ENCODE assay signal across 8 cellular contexts in genomic region chr7:155296788-155297516, GRCh38. TPM values are rescaled to one million over a fixed set of nuclear protein-coding genes. Genes with fewer than 3 reads are reported as not detected.
DNase-seq lines count a peak whose midpoint lies in the region; ATAC-seq and TF ChIP-seq lines count a peak whose summit lies in the region.

No MANE protein-coding gene starts in this region.

- intact Hi-C loops in OCI-LY7 (cut with micrococcal nuclease; ENCODE audit: unreplicated experiment), result loop anchor here (1.0 to 5.0 kb wide), 4 partner anchors 107 to 425 kb away; partner anchors contain the start of gene RBM33
- intact Hi-C loops in activated T-helper 1 cell treated with anti-CD3 and anti-CD28 coated beads, Interleukin-12 subunit alpha, Interleukin-12 subunit beta, Interleukin-2, Interleukin-4 antibody, amounts not matched to agents 30 ng/mL and 10 ng/mL and 1 ng/mL, durations not matched to agents 14 hours and 24 hours and 36 hours (cut with micrococcal nuclease), result loop anchor here (1.0 to 5.0 kb wide), 4 partner anchors 92 to 1840 kb away; partner anchors contain the start of genes RNF32 and UBE3C

- peaks cover 36% of the 10 kb centered on the region for H3K4me1 ChIP-seq in OCI-LY7 (ENCODE audit: insufficient read depth, low read length, poor library complexity, severe bottlenecking)
- H3K4me1 ChIP-seq in stomach smooth muscle (ENCODE audit: control insufficient read depth, insufficient read depth, low read length), result peaks cover 24% of the 10 kb centered on the region

- H3K36me3 Mint-ChIP-seq in activated T-helper 1 cell treated with anti-CD3 and anti-CD28 coated beads, Interleukin-12 subunit alpha, Interleukin-12 subunit beta, Interleukin-2, Interleukin-4 antibody, amounts not matched to agents 30 ng/mL and 10 ng/mL and 1 ng/mL, durations not matched to agents 14 hours and 24 hours and 36 hours (ENCODE audit: low read depth), result peaks cover 31% of the 10 kb centered on the region
- H3K36me3 Mint-ChIP-seq in neural crest cell (ENCODE audit: low read depth), result peaks cover 19% of the 10 kb centered on the region

- peaks cover 36% of the 10 kb centered on the region for H3K4me1 Mint-ChIP-seq in activated T-helper 1 cell treated with anti-CD3 and anti-CD28 coated beads, Interleukin-12 subunit alpha, Interleukin-12 subunit beta, Interleukin-2, Interleukin-4 antibody, amounts not matched to agents 30 ng/mL and 10 ng/mL and 1 ng/mL, durations not matched to agents 14 hours and 24 hours and 36 hours (ENCODE audit: low read depth)
- H3K4me1 Mint-ChIP-seq in neural crest cell, result peaks cover 36% of the 10 kb centered on the region

- peak overlapping the region; percentile 53 for H2AFZ ChIP-seq in OCI-LY7 (ENCODE audit: low read length)

- POLR2A ChIA-PET in OCI-LY7 (lab: Charles Lee), result interaction anchor here (0.6 to 2.8 kb wide), 5 partner anchors 9 to 1552 kb away, joined by 3 to 18 read pairs (median 4); no protein-coding TSS in a partner anchor

- no TSS peak for BruUV-seq in OCI-LY7 (replicated peaks; lab: Mats Ljungman, UMichigan)

- no peaks in the 10 kb centered on the region for H3K9me2 ChIP-seq in OCI-LY7 (ENCODE audit: insufficient read depth, low read length)

- peak overlapping the region; percentile 65 to 76 for H3K9ac ChIP-seq in stomach smooth muscle (ENCODE audit: low read length in 2 of 2)

- CTCF ChIA-PET in OCI-LY7 (lab: Charles Lee; ENCODE audit: unreplicated experiment), result no interaction called here

- no peaks in the 10 kb centered on the region for H3K27me3 Mint-ChIP-seq in activated T-helper 1 cell treated with anti-CD3 and anti-CD28 coated beads, Interleukin-12 subunit alpha, Interleukin-12 subunit beta, Interleukin-2, Interleukin-4 antibody, amounts not matched to agents 30 ng/mL and 10 ng/mL and 1 ng/mL, durations not matched to agents 14 hours and 24 hours and 36 hours (ENCODE audit: insufficient read depth)
- no peaks in the 10 kb centered on the region for H3K27me3 Mint-ChIP-seq in neural crest cell (ENCODE audit: low read depth)

- H3K36me3 ChIP-seq in OCI-LY7 (ENCODE audit: insufficient read depth, low read length), result peaks cover 28% of the 10 kb centered on the region
- peaks cover 0 to 4% of the 10 kb centered on the region in 2 donors for H3K36me3 ChIP-seq in stomach smooth muscle (ENCODE audit: control insufficient read depth in 2 of 2, insufficient read depth in 2 of 2, low read length in 2 of 2)

- H3K27ac ChIP-seq in OCI-LY7 (ENCODE audit: low read depth, low read length, poor library complexity, severe bottlenecking) (peak overlapping the region; percentile 80), stomach smooth muscle (ENCODE audit: low read length) (peak overlapping the region; percentile 71)

- peak overlapping the region; percentile 87 for H3K27ac Mint-ChIP-seq in activated T-helper 1 cell treated with anti-CD3 and anti-CD28 coated beads, Interleukin-12 subunit alpha, Interleukin-12 subunit beta, Interleukin-2, Interleukin-4 antibody, amounts not matched to agents 30 ng/mL and 10 ng/mL and 1 ng/mL, durations not matched to agents 14 hours and 24 hours and 36 hours
- H3K27ac Mint-ChIP-seq in neural crest cell (ENCODE audit: unreplicated experiment), result peak overlapping the region; percentile 96

- H3K4me3 ChIP-seq in OCI-LY7 (ENCODE audit: low read depth, low read length, poor library complexity, severe bottlenecking) (peak overlapping the region; percentile 80), stomach smooth muscle (ENCODE audit: low read length in 2 of 2) (peak overlapping the region; percentile 64 to 84)

- peak overlapping the region; percentile 99 for H3K4me2 ChIP-seq in OCI-LY7 (ENCODE audit: low read length)

- no peaks in the 10 kb centered on the region for H3K9me3 ChIP-seq in OCI-LY7 (ENCODE audit: low read length)
- no peaks in the 10 kb centered on the region for H3K9me3 ChIP-seq in stomach smooth muscle (ENCODE audit: control insufficient read depth in 2 of 2, low read length in 2 of 2)

- H3K79me2 ChIP-seq in OCI-LY7 (ENCODE audit: insufficient read depth, low read depth, low read length), result peaks cover 37% of the 10 kb centered on the region

- peaks cover 26% of the 10 kb centered on the region for H4K20me1 ChIP-seq in OCI-LY7 (ENCODE audit: insufficient read depth, low read length)

- H3K27me3 ChIP-seq in stomach smooth muscle (ENCODE audit: control insufficient read depth in 1 of 2, insufficient read depth in 2 of 2, low read length in 2 of 2), result no peaks in the 10 kb centered on the region

- ATAC-seq in GM19025 (IDR thresholded peaks at IDR 0.05; ENCODE audit: low read depth, unreplicated experiment) (peak; percentile 41), HG03175 (IDR thresholded peaks at IDR 0.05; ENCODE audit: unreplicated experiment) (peak; percentile 33)

- TF ChIP-seq CTCF in OCI-LY7 (conservative IDR thresholded peaks at IDR 0.05; ENCODE audit: low read length) (0 out of 2 replicates have a peak, but pooled peaks have one; percentile 14), neural crest cell (conservative IDR thresholded peaks at IDR 0.05) (peak; percentile 61)

- DNase-seq in Ammon's horn (ENCODE audit: low spot score) (peak; percentile 50), OCI-LY7 (ENCODE audit: low spot score) (peak; percentile 73), fibroblast of peridontal ligament (ENCODE audit: extremely low read depth) (peak; percentile 68), neural crest cell (ENCODE audit: low read depth, low spot score) (no peak)
- peak; percentile 78 for DNase-seq in activated T-helper 1 cell treated with anti-CD3 and anti-CD28 coated beads, Interleukin-12 subunit alpha, Interleukin-12 subunit beta, Interleukin-2, Interleukin-4 antibody, amounts not matched to agents 30 ng/mL and 10 ng/mL and 1 ng/mL, durations not matched to agents 14 hours and 24 hours and 36 hours (ENCODE audit: low spot score)

- H3K4me3 Mint-ChIP-seq in activated T-helper 1 cell treated with anti-CD3 and anti-CD28 coated beads, Interleukin-12 subunit alpha, Interleukin-12 subunit beta, Interleukin-2, Interleukin-4 antibody, amounts not matched to agents 30 ng/mL and 10 ng/mL and 1 ng/mL, durations not matched to agents 14 hours and 24 hours and 36 hours, result peak overlapping the region; percentile 83
- peak overlapping the region; percentile 83 for H3K4me3 Mint-ChIP-seq in neural crest cell

- peaks cover 5% of the 10 kb centered on the region for H3K9me3 Mint-ChIP-seq in activated T-helper 1 cell treated with anti-CD3 and anti-CD28 coated beads, Interleukin-12 subunit alpha, Interleukin-12 subunit beta, Interleukin-2, Interleukin-4 antibody, amounts not matched to agents 30 ng/mL and 10 ng/mL and 1 ng/mL, durations not matched to agents 14 hours and 24 hours and 36 hours
- peaks cover 9% of the 10 kb centered on the region for H3K9me3 Mint-ChIP-seq in neural crest cell

RNA-seq across cellular contexts. Expression of gene INSIG1, which starts 0.7 kb away (rescaled TPM):
- total RNA-seq in OCI-LY7 (2014; rRNA removed; shearing (Covaris generic)), result 105 and 122 TPM in 2 replicates
- 164 and 166 TPM in 2 replicates for total RNA-seq in OCI-LY7 (2022)
- 87.7 and 89.9 TPM in 2 replicates for total RNA-seq in activated T-helper 1 cell treated with anti-CD3 and anti-CD28 coated beads, Interleukin-12 subunit alpha, Interleukin-12 subunit beta, Interleukin-2, Interleukin-4 antibody, amounts not matched to agents 30 ng/mL and 10 ng/mL and 1 ng/mL, durations not matched to agents 14 hours and 24 hours and 36 hours
- total RNA-seq in neural crest cell, result 80.9 and 81.5 TPM in 2 replicates
